17 cellular contexts compared by ENCODE assay signal in the genomic region with DNA sequence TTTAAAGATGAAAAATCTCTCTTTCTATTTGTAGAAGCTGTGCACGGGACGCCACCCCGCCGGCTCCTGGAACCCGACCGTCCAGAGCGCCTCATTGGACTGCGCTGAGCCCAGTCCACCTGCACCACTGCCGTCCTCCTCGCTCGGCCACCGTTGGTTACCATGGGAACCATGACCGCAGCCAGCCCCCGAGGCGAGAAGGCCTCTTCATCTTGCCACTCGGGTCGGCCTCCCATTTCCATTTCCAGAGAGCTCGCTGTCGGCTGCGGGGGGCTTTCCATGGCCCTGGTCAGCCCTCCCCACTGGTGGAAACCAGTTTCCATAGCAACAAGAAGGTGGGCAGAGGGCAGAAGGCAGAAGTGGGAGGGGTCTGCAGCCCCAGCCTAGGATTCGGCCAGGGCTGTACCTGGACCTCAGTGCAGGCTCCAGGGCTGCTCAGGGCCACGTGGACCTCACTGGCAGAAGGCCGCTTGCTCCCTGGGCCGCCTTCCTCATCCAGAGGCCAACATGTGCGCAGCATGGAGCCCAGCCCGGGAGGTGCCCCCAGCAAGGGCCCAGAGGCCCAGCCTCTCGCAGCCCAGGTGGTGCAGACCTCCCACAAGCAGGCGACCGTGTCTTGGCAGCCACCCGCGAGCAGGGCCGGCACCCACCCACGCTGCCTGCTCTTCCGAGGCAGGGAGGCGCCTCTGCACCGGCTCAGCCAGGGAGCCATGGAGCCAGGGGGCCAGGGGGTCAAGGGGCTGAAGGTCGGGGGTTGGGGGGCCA.
DNase-seq lines count a peak whose midpoint lies in the region; ATAC-seq and TF ChIP-seq lines count a peak whose summit lies in the region.
"Had no signal": no experiment of that assay in that cellular context is flagged by ENCODE, and none has a peak within 500 bp of the region (broad histone marks: within the 10 kb centered on the region; RNA-seq: fewer than 3 reads in every experiment).

No MANE protein-coding gene starts in this region.

- H3K4me1 Mint-ChIP-seq in GM23338: no peaks in the 10 kb centered on the region

- no peak overlapping the region for H3K27ac Mint-ChIP-seq in GM23338
- H3K27ac Mint-ChIP-seq: CD8-positive, alpha-beta T cell had no signal

- H3K27me3 Mint-ChIP-seq in GM23338 (ENCODE audit: insufficient read depth, low read depth, poor library complexity): peaks cover 8% of the 10 kb centered on the region

- no peaks in the 10 kb centered on the region for H3K4me1 ChIP-seq in GM23338 (ENCODE audit: insufficient read depth)
- no peaks in the 10 kb centered on the region for H3K4me1 ChIP-seq in osteoblast (ENCODE audit: insufficient read depth, low read length)
- H3K4me1 ChIP-seq: HAP-1, Peyer's patch had no signal

- H3K79me2 ChIP-seq in GM23338 (replicated peaks; ENCODE audit: insufficient read depth): no peaks in the 10 kb centered on the region
- no peaks in the 10 kb centered on the region for H3K79me2 ChIP-seq in osteoblast (ENCODE audit: insufficient read depth, low read length)

- H3K4me3 ChIP-seq in GM23338: no peak overlapping the region
- no peak overlapping the region for H3K4me3 ChIP-seq in osteoblast (ENCODE audit: insufficient read depth, low read length)
- H3K4me3 ChIP-seq: BLaER1 treated with 17β-estradiol and CSF1 and Interleukin-3, amounts not matched to agents 10 nM and 100 nM; HAP-1; Peyer's patch had no signal

- H3K4me2 ChIP-seq in GM23338: no peak overlapping the region
- no peak overlapping the region for H3K4me2 ChIP-seq in osteoblast (ENCODE audit: insufficient read depth, low read length)
- H3K4me2 ChIP-seq: BLaER1 treated with 17β-estradiol and CSF1 and Interleukin-3, amounts not matched to agents 10 nM and 100 nM had no signal

- H3F3A ChIP-seq in GM23338 (replicated peaks; ENCODE audit: low read depth): no peaks in the 10 kb centered on the region

- H3K9me3 Mint-ChIP-seq in GM23338: peaks cover 76% of the 10 kb centered on the region
- H3K9me3 Mint-ChIP-seq: CD8-positive, alpha-beta T cell had no signal

- no peaks in the 10 kb centered on the region for H3K9me2 ChIP-seq in GM23338 (ENCODE audit: insufficient read depth)

- H3K4me3 Mint-ChIP-seq in GM23338: no peak overlapping the region
- H3K4me3 Mint-ChIP-seq: CD8-positive, alpha-beta T cell had no signal

- H3K36me3 ChIP-seq in GM23338 (ENCODE audit: insufficient read depth) (no peaks in the 10 kb centered on the region), osteoblast (ENCODE audit: insufficient read depth, low read length) (no peaks in the 10 kb centered on the region)
- H3K36me3 ChIP-seq: BLaER1 treated with 17β-estradiol and CSF1 and Interleukin-3, amounts not matched to agents 10 nM and 100 nM; HAP-1; Peyer's patch had no signal

- TF ChIP-seq CTCF in GM23338 (conservative IDR thresholded peaks at IDR 0.05; ENCODE audit: low read depth in 2 of 2): no peak
- no peak for TF ChIP-seq CTCF in osteoblast (IDR thresholded peaks at IDR 0.05; ENCODE audit: extremely low read depth, low read depth, low read length)

- DNase-seq in Daoy (ENCODE audit: low read depth) (peak; percentile 17), GM23338 (ENCODE audit: low spot score) (peak; percentile 7), iPS-NIHi11 (ENCODE audit: low spot score) (peak; percentile 79), osteoblast (ENCODE audit: insufficient read length, low spot score, missing footprints) (peak; percentile 66)
- DNase-seq: CD8-positive, alpha-beta T cell; MM.1S; NCI-H1092; NCI-H1436 treated with DMSO at 0.1 percent for 48 hours; NCI-H2081; NCI-H2171 treated with DMSO at 0.1 percent for 48 hours; NCI-H446 treated with DMSO at 0.1 percent for 48 hours; Peyer's patch had no signal

- H4K20me1 ChIP-seq in GM23338 (replicated peaks; ENCODE audit: insufficient read depth) (no peaks in the 10 kb centered on the region), osteoblast (ENCODE audit: insufficient read depth, low read length) (no peaks in the 10 kb centered on the region)
- H4K20me1 ChIP-seq: BLaER1 treated with 17β-estradiol and CSF1 and Interleukin-3, amounts not matched to agents 10 nM and 100 nM had no signal

- no peaks in the 10 kb centered on the region for H3K27me3 ChIP-seq in GM23338 (ENCODE audit: insufficient read depth)
- no peaks in the 10 kb centered on the region for H3K27me3 ChIP-seq in osteoblast (ENCODE audit: insufficient read depth, low read length)
- H3K27me3 ChIP-seq: Peyer's patch had no signal

- H2AFZ ChIP-seq in GM23338 (no peak overlapping the region), osteoblast (ENCODE audit: low read length) (no peak overlapping the region)

- peaks cover 14% of the 10 kb centered on the region for H3K36me3 Mint-ChIP-seq in GM23338 (ENCODE audit: low read depth)
- H3K36me3 Mint-ChIP-seq: CD8-positive, alpha-beta T cell had no signal

- no peak overlapping the region for H3K27ac ChIP-seq in GM23338 (ENCODE audit: low read depth)
- H3K27ac ChIP-seq in osteoblast (ENCODE audit: low read depth, low read length): no peak overlapping the region
- H3K27ac ChIP-seq: BLaER1 treated with 17β-estradiol and CSF1 and Interleukin-3, amounts not matched to agents 10 nM and 100 nM; Peyer's patch had no signal

- ATAC-seq in GM23338 (no peak), GM21390 (IDR thresholded peaks at IDR 0.05; ENCODE audit: unreplicated experiment) (no peak), GM18519 (IDR thresholded peaks at IDR 0.05; ENCODE audit: low FRiP score, unreplicated experiment) (no peak), HG02840 (IDR thresholded peaks at IDR 0.05; ENCODE audit: low FRiP score, unreplicated experiment) (no peak)
- ATAC-seq: CD8-positive, alpha-beta T cell had no signal

- peaks cover 2% of the 10 kb centered on the region for H3K9me3 ChIP-seq in osteoblast (ENCODE audit: low read depth, low read length)
- H3K9me3 ChIP-seq: HAP-1 had no signal

TF ChIP-seq in GM23338, 12 proteins besides CTCF, POLR2A, EP300 and RAD21 (continues in another document):
- TF ChIP-seq POLR2AphosphoS5 (IDR thresholded peaks at IDR 0.05; ENCODE audit: low read depth): no peak
- no peak for TF ChIP-seq CREB1 (CRISPR knock-in tag; IDR thresholded peaks at IDR 0.05; ENCODE audit: low read depth)
- TF ChIP-seq EZH2phosphoT487 (IDR thresholded peaks at IDR 0.05; ENCODE audit: unreplicated experiment): no peak
- TF ChIP-seq, protein P1, sequence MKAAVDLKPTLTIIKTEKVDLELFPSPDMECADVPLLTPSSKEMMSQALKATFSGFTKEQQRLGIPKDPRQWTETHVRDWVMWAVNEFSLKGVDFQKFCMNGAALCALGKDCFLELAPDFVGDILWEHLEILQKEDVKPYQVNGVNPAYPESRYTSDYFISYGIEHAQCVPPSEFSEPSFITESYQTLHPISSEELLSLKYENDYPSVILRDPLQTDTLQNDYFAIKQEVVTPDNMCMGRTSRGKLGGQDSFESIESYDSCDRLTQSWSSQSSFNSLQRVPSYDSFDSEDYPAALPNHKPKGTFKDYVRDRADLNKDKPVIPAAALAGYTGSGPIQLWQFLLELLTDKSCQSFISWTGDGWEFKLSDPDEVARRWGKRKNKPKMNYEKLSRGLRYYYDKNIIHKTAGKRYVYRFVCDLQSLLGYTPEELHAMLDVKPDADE (IDR thresholded peaks at IDR 0.05): no peak
- TF ChIP-seq JUNB (IDR thresholded peaks at IDR 0.05; ENCODE audit: unreplicated experiment): no peak
- TF ChIP-seq ZNF114 (CRISPR knock-in tag; IDR thresholded peaks at IDR 0.05): no peak
- TF ChIP-seq STAT1 (IDR thresholded peaks at IDR 0.05; ENCODE audit: unreplicated experiment): no peak
- TF ChIP-seq EZH2 (IDR thresholded peaks at IDR 0.05; ENCODE audit: low read depth, unreplicated experiment): no peak

Comparison
In these comparisons a context has a peak if more than half of its experiments do, and no peak if none do; other contexts are left out.
1. DNase-seq: peak in every context shown above with its lines; median percentile 79 in iPS-NIHi11; 66 in osteoblast; 17 in Daoy; 7 in GM23338.